10 cellular contexts compared by ENCODE assay signal in genomic region chr6:19839237-19839546, GRCh38. TPM values are rescaled to one million over a fixed set of nuclear protein-coding genes. Genes with fewer than 3 reads are reported as not detected.
DNase-seq lines count a peak whose midpoint lies in the region; ATAC-seq and TF ChIP-seq lines count a peak whose summit lies in the region.
"Had no signal": no experiment of that assay in that cellular context is flagged by ENCODE, and none has a peak within 500 bp of the region (broad histone marks: within the 10 kb centered on the region; RNA-seq: fewer than 3 reads in every experiment).

No MANE protein-coding gene starts in this region.

- ATAC-seq in GM19324 (IDR thresholded peaks at IDR 0.05; ENCODE audit: low FRiP score, unreplicated experiment), result no peak

- peak overlapping the region; percentile 98 for H3K27ac Mint-ChIP-seq in nephron progenitor cell
- no peak overlapping the region for H3K27ac Mint-ChIP-seq in activated naive CD4-positive, alpha-beta T cell treated with anti-CD3 and anti-CD28 coated beads for 36 hours

- H4K20me1 ChIP-seq in fibroblast of lung (ENCODE audit: control insufficient read depth, extremely low read depth, insufficient read depth, low read length), result no peaks in the 10 kb centered on the region

- no peaks in the 10 kb centered on the region for H3K9me3 Mint-ChIP-seq in nephron progenitor cell
- no peaks in the 10 kb centered on the region for H3K9me3 Mint-ChIP-seq in activated naive CD4-positive, alpha-beta T cell treated with anti-CD3 and anti-CD28 coated beads for 36 hours

- H3K27me3 ChIP-seq in A673 (replicated peaks; ENCODE audit: insufficient read depth, low read depth, low read length, poor library complexity) (no peaks in the 10 kb centered on the region), fibroblast of lung (ENCODE audit: control insufficient read depth, insufficient read depth, low read length) (no peaks in the 10 kb centered on the region)

- peak overlapping the region; percentile 97 for H3K4me2 ChIP-seq in fibroblast of lung (ENCODE audit: extremely low read depth, insufficient read depth, low read length)

- H3K4me3 Mint-ChIP-seq in nephron progenitor cell, result peak overlapping the region; percentile 94
- no peak overlapping the region for H3K4me3 Mint-ChIP-seq in activated naive CD4-positive, alpha-beta T cell treated with anti-CD3 and anti-CD28 coated beads for 36 hours

- no peaks in the 10 kb centered on the region for H3K79me2 ChIP-seq in fibroblast of lung (ENCODE audit: control insufficient read depth, insufficient read depth, low read length)

- no peaks in the 10 kb centered on the region for H3K9me3 ChIP-seq in A673 (ENCODE audit: low read depth, low read length, poor library complexity, severe bottlenecking)
- H3K9me3 ChIP-seq in fibroblast of lung (ENCODE audit: control insufficient read depth, insufficient read depth, low read depth, low read length), result no peaks in the 10 kb centered on the region

- H3K36me3 ChIP-seq in A673 (ENCODE audit: insufficient read depth, low read length, poor library complexity, severe bottlenecking) (peaks cover 18% of the 10 kb centered on the region), fibroblast of lung (ENCODE audit: control insufficient read depth, insufficient read depth, low read length) (no peaks in the 10 kb centered on the region)

- H3K9ac ChIP-seq in fibroblast of lung (ENCODE audit: insufficient read depth, low read length), result no peak overlapping the region

- H3K27ac ChIP-seq in A673 (ENCODE audit: low read depth, low read length, poor library complexity, severe bottlenecking), result peak overlapping the region; percentile 88
- H3K27ac ChIP-seq in fibroblast of lung (ENCODE audit: insufficient read depth, low read length), result peak overlapping the region; percentile 29

- peaks cover 21% of the 10 kb centered on the region for H3K36me3 Mint-ChIP-seq in nephron progenitor cell (ENCODE audit: low read depth)
- H3K36me3 Mint-ChIP-seq in activated naive CD4-positive, alpha-beta T cell treated with anti-CD3 and anti-CD28 coated beads for 36 hours (ENCODE audit: low read depth), result peaks cover 1% of the 10 kb centered on the region

- no peak overlapping the region for H2AFZ ChIP-seq in fibroblast of lung (ENCODE audit: low read length)

- CTCF ChIA-PET in A673 (lab: Charles Lee), result no interaction called here
- CTCF ChIA-PET in activated naive CD4-positive, alpha-beta T cell treated with anti-CD3 and anti-CD28 coated beads for 36 hours (lab: Charles Lee), result no interaction called here

- TF ChIP-seq CTCF in A673 (conservative IDR thresholded peaks at IDR 0.05; ENCODE audit: low read depth, low read length), result no peak
- no peak for TF ChIP-seq CTCF in LNCaP clone FGC (IDR thresholded peaks at IDR 0.05; ENCODE audit: control insufficient read depth, extremely low read depth, insufficient read depth)
- TF ChIP-seq CTCF in fibroblast of lung (conservative IDR thresholded peaks at IDR 0.05 in 1 of 2, IDR thresholded peaks at IDR 0.05 in 1 of 2; ENCODE audit: low read depth in 1 of 2, low read length in 2 of 2), result no peak
- TF ChIP-seq CTCF in nephron progenitor cell (IDR thresholded peaks at IDR 0.05), result no peak

- DNase-seq in A673 (ENCODE audit: low spot score), result no peak
- DNase-seq in LNCaP clone FGC (ENCODE audit: low read depth), result no peak
- DNase-seq in fibroblast of lung (ENCODE audit: low read depth in 2 of 2), result peak; percentile 3 to 4
- no peak for DNase-seq in nephron progenitor cell
- DNase-seq in NCI-H1417 (lab: John Stamatoyannopoulos, UW), result no peak
- DNase-seq in NCI-H2171 treated with DMSO at 0.1 percent for 48 hours (lab: John Stamatoyannopoulos, UW), result no peak
- no peak for DNase-seq in activated naive CD4-positive, alpha-beta T cell treated with anti-CD3 and anti-CD28 coated beads for 36 hours
- DNase-seq: activated CD4-positive, CD25-positive, alpha-beta regulatory T cell treated with anti-CD3 and anti-CD28 coated beads, Interleukin-2, amount 50 U/mL, for 72 hours; NCI-H524 treated with DMSO at 0.1 percent for 48 hours had no signal

- H3K4me1 Mint-ChIP-seq in nephron progenitor cell, result peaks cover 68% of the 10 kb centered on the region
- H3K4me1 Mint-ChIP-seq in activated naive CD4-positive, alpha-beta T cell treated with anti-CD3 and anti-CD28 coated beads for 36 hours (ENCODE audit: low read depth), result peaks cover 8% of the 10 kb centered on the region

- H3K4me3 ChIP-seq in A673 (ENCODE audit: low read depth, low read length, poor library complexity, severe bottlenecking) (peak overlapping the region; percentile 84), LNCaP clone FGC (ENCODE audit: low read depth, low read length) (peak overlapping the region; percentile 33; the same call in 1 of the 2 replicates), fibroblast of lung (replicated peaks in 1 of 4; ENCODE audit: control extremely low read depth in 1 of 4, insufficient read depth in 1 of 4, low read depth in 3 of 4, low read length in 4 of 4) (peak overlapping the region; percentile 36 to 69 (median 60))

- POLR2A ChIA-PET in A673 (lab: Charles Lee; ENCODE audit: low non-redundant PET), result no interaction called here

- intact Hi-C loops in A673 (cut with micrococcal nuclease; ENCODE audit: unreplicated experiment), result no loop called here
- intact Hi-C loops in activated naive CD4-positive, alpha-beta T cell treated with anti-CD3 and anti-CD28 coated beads for 36 hours (cut with micrococcal nuclease), result no loop called here

- BruUV-seq in A673 (replicated peaks; lab: Mats Ljungman, UMichigan), result TSS peak; percentile 78

- H3K4me1 ChIP-seq in A673 (ENCODE audit: insufficient read depth, low read length, poor library complexity, severe bottlenecking), result peaks cover 35% of the 10 kb centered on the region
- H3K4me1 ChIP-seq in fibroblast of lung (ENCODE audit: control insufficient read depth, extremely low read depth, insufficient read depth, low read length), result no peaks in the 10 kb centered on the region

- peaks cover 4% of the 10 kb centered on the region for H3K27me3 Mint-ChIP-seq in nephron progenitor cell (ENCODE audit: low read depth, poor library complexity)
- peaks cover 37% of the 10 kb centered on the region for H3K27me3 Mint-ChIP-seq in activated naive CD4-positive, alpha-beta T cell treated with anti-CD3 and anti-CD28 coated beads for 36 hours (ENCODE audit: low read depth)

RNA-seq across cellular contexts. Expression of gene ID4, which starts 2.0 kb away (rescaled TPM):
- total RNA-seq in A673 (2021) (29.3 and 30.5 TPM in 2 replicates), fibroblast of lung (0.83 and 3.1 TPM in 2 replicates)
- 0.51 and 1.3 TPM in 2 replicates for polyA plus RNA-seq in fibroblast of lung
- polyA plus RNA-seq in fibroblast of lung (2012), result 0.65 and 1.6 TPM in 2 replicates
- not detected in 2 replicates for polyA minus RNA-seq in fibroblast of lung (ENCODE audit: low replicate concordance)
- not detected for total RNA-seq in activated naive CD4-positive, alpha-beta T cell treated with anti-CD3 and anti-CD28 coated beads for 36 hours

Comparison
In these comparisons a context has a peak if more than half of its experiments do, and no peak if none do; other contexts are left out.
1. DNase-seq: peak in fibroblast of lung (2 of 2); none in A673 (single experiment), LNCaP clone FGC (single experiment), nephron progenitor cell (single experiment), NCI-H1417 (0 of 3), NCI-H2171 treated with DMSO at 0.1 percent for 48 hours (single experiment) and activated naive CD4-positive, alpha-beta T cell treated with anti-CD3 and anti-CD28 coated beads for 36 hours (single experiment).
2. H3K4me3 ChIP-seq: peak in every context shown above with its lines; median percentile 84 in A673; 60 in fibroblast of lung; 33 in LNCaP clone FGC.